ENCODE assay signal across 1 cellular context in genomic region chr9:79661279-79661678, GRCh38.
A peak's percentile ranks its signal among the peaks of the same experiment; 100 is the strongest.
TF ChIP-seq lines count a peak whose summit lies in the region.

No MANE protein-coding gene starts in this region.

TF ChIP-seq in K562, 482 proteins besides CTCF, POLR2A, EP300 and RAD21 (continued from another document):
- TF ChIP-seq RFX1 (IDR thresholded peaks at IDR 0.05): peak; percentile 64
